In the genomic region with DNA sequence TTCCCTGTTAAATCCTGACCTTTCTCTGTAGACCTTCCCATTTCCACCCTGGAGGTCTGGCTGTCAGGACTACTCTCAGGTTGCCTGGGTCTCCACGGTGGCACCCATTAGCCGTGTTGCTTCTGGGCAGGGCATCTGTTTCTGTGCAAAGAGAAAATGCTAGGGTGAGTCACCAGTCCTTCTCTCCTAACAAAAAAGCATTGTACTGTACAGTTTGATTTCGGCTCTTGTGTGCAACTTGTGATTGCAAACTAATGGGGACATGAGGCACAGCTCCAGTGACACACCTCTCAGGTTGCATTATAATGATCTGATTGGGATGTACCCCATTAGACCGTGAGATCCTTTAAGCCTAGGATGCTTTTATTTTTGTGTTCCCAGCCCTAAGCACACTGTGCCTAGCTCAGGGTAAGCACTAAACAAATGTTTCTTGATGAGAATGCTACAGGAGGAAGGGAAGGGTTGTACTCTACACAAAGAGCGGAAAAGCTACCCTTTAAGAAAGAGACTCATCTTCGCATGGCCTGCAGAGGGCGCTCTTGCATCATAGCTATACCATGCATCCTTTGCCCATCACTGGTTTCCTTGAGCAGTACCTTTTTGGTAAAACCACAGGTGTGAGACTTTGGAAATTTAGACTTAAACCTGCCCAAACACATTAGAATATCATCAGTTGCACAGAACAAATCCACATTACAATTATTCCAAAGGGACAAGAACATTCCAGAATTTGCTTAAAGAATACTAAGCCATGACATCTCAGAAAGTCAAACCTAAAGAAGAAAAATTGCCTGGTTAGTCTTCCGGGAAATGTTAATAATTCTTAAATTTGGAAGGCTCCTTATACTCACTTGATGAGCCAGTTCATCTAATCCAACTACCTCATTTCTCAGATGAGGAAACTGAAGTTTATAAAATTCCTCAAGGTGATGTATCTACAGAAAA, we compare ENCODE assay signal across 8 cellular contexts. TPM values are rescaled to one million over a fixed set of nuclear protein-coding genes. Genes with fewer than 3 reads are reported as not detected.
DNase-seq lines count a peak whose midpoint lies in the region; ATAC-seq and TF ChIP-seq lines count a peak whose summit lies in the region.

No MANE protein-coding gene starts in this region.

- DNase-seq in GM06990 (ENCODE audit: extremely low read depth, insufficient read length) (no peak), NCI-H82 treated with DMSO at 0.1 percent for 48 hours (lab: John Stamatoyannopoulos, UW; ENCODE audit: unreplicated experiment) (peak; percentile 52), mesendoderm (peak; percentile 75)
- DNase-seq in activated CD8-positive, alpha-beta T cell treated with anti-CD3 and anti-CD28 coated beads, Interleukin-2, amount 10 ng/mL, durations not matched to agents 7 days and 5 days, result peak; percentile 81
- peak; percentile 68 to 75 (median 71) for DNase-seq in effector memory CD8-positive, alpha-beta T cell
- peak; percentile 49 to 53 for DNase-seq in stimulated activated CD8-positive, alpha-beta memory T cell treated with anti-CD3 and anti-CD28 coated beads, Interleukin-2, amount 100 ng/mL, for 48 hours (ENCODE audit: low read depth in 2 of 2)

- H2BK120ac ChIP-seq in mesendoderm (ENCODE audit: low read depth, low read length), result no peak overlapping the region

- H3K27me3 Mint-ChIP-seq in activated CD8-positive, alpha-beta T cell treated with anti-CD3 and anti-CD28 coated beads, Interleukin-2, amount 10 ng/mL, durations not matched to agents 7 days and 5 days (ENCODE audit: low read depth), result no peaks in the 10 kb centered on the region
- H3K27me3 Mint-ChIP-seq in effector memory CD8-positive, alpha-beta T cell, result no peaks in the 10 kb centered on the region

- H3K4me1 Mint-ChIP-seq in activated CD8-positive, alpha-beta T cell treated with anti-CD3 and anti-CD28 coated beads, Interleukin-2, amount 10 ng/mL, durations not matched to agents 7 days and 5 days (ENCODE audit: low read depth), result peaks cover 4% of the 10 kb centered on the region
- no peaks in the 10 kb centered on the region for H3K4me1 Mint-ChIP-seq in effector memory CD8-positive, alpha-beta T cell (ENCODE audit: low read depth in 2 of 2)

- H3K23ac ChIP-seq in mesendoderm (ENCODE audit: low read length), result no peak overlapping the region

- H2BK5ac ChIP-seq in mesendoderm (ENCODE audit: low read length), result no peak overlapping the region

- no peaks in the 10 kb centered on the region for H3K4me1 ChIP-seq in mesendoderm (ENCODE audit: control insufficient read depth, low read depth, low read length)

- no peak overlapping the region for H4K5ac ChIP-seq in mesendoderm (ENCODE audit: low read length)

- H3K36me3 Mint-ChIP-seq in activated CD8-positive, alpha-beta T cell treated with anti-CD3 and anti-CD28 coated beads, Interleukin-2, amount 10 ng/mL, durations not matched to agents 7 days and 5 days (ENCODE audit: low read depth), result peaks cover 7% of the 10 kb centered on the region
- no peaks in the 10 kb centered on the region for H3K36me3 Mint-ChIP-seq in effector memory CD8-positive, alpha-beta T cell (ENCODE audit: insufficient read depth)

- no peaks in the 10 kb centered on the region for H3K36me3 ChIP-seq in GM06990 (ENCODE audit: control insufficient read depth, insufficient read depth, low read length)
- H3K36me3 ChIP-seq in mesendoderm (ENCODE audit: control insufficient read depth, insufficient read depth, low read length), result no peaks in the 10 kb centered on the region

- no peaks in the 10 kb centered on the region for H3K79me1 ChIP-seq in mesendoderm (ENCODE audit: low read length)

- H3K9ac ChIP-seq in mesendoderm (ENCODE audit: low read length), result no peak overlapping the region

- peak; percentile 60 for ATAC-seq in HG03103 (IDR thresholded peaks at IDR 0.05; ENCODE audit: low read depth, unreplicated experiment)
- peak; percentile 81 for ATAC-seq in activated CD8-positive, alpha-beta T cell treated with anti-CD3 and anti-CD28 coated beads, Interleukin-2, amount 10 ng/mL, durations not matched to agents 7 days and 5 days
- peak; percentile 85 for ATAC-seq in effector memory CD8-positive, alpha-beta T cell (replicated peaks)
- ATAC-seq in GM21737 (IDR thresholded peaks at IDR 0.05; ENCODE audit: unreplicated experiment), result no peak

- TF ChIP-seq CTCF in GM06990 (IDR thresholded peaks at IDR 0.05; ENCODE audit: insufficient read depth, low read length, poor library complexity, severe bottlenecking), result peak; percentile 81

- H3K27me3 ChIP-seq in GM06990 (replicated peaks; ENCODE audit: control insufficient read depth, insufficient read depth, low read length) (no peaks in the 10 kb centered on the region), mesendoderm (ENCODE audit: insufficient read depth, low read length, poor library complexity) (no peaks in the 10 kb centered on the region)

- CTCF ChIA-PET in activated CD8-positive, alpha-beta T cell treated with anti-CD3 and anti-CD28 coated beads, Interleukin-2, amount 10 ng/mL, durations not matched to agents 7 days and 5 days (lab: Charles Lee), result interaction anchor here (0.6 to 4.5 kb wide), 45 partner anchors 8 to 1147 kb away, joined by 3 to 24 read pairs (median 4); partner anchors contain the start of genes SPRYD7 and TRIM13

- H3K9me3 Mint-ChIP-seq in activated CD8-positive, alpha-beta T cell treated with anti-CD3 and anti-CD28 coated beads, Interleukin-2, amount 10 ng/mL, durations not matched to agents 7 days and 5 days (ENCODE audit: insufficient read depth), result no peaks in the 10 kb centered on the region
- no peaks in the 10 kb centered on the region for H3K9me3 Mint-ChIP-seq in effector memory CD8-positive, alpha-beta T cell

- no peak overlapping the region for H3K4ac ChIP-seq in mesendoderm (ENCODE audit: low read depth, low read length)

- no CpG with 5 or more reads among the region's 8 CpGs for WGBS in mesendoderm (ENCODE audit: extremely low coverage, insufficient coverage, low lambda C conversion rate)

- H3K18ac ChIP-seq in mesendoderm (ENCODE audit: low read length), result no peak overlapping the region

- no peak overlapping the region for H2AK5ac ChIP-seq in mesendoderm (ENCODE audit: low read length)

- H2BK15ac ChIP-seq in mesendoderm (replicated peaks; ENCODE audit: low read depth), result no peak overlapping the region

- no peak overlapping the region for H3K4me3 Mint-ChIP-seq in activated CD8-positive, alpha-beta T cell treated with anti-CD3 and anti-CD28 coated beads, Interleukin-2, amount 10 ng/mL, durations not matched to agents 7 days and 5 days
- H3K4me3 Mint-ChIP-seq in effector memory CD8-positive, alpha-beta T cell, result no peak overlapping the region

- H3K4me2 ChIP-seq in mesendoderm (ENCODE audit: low read length), result no peak overlapping the region

- H3K27ac Mint-ChIP-seq in activated CD8-positive, alpha-beta T cell treated with anti-CD3 and anti-CD28 coated beads, Interleukin-2, amount 10 ng/mL, durations not matched to agents 7 days and 5 days, result no peak overlapping the region
- no peak overlapping the region for H3K27ac Mint-ChIP-seq in effector memory CD8-positive, alpha-beta T cell

- no peak overlapping the region for H3K4me3 ChIP-seq in GM06990 (replicated peaks; ENCODE audit: low read depth, low read length)
- H3K4me3 ChIP-seq in mesendoderm (ENCODE audit: low read length), result no peak overlapping the region

- no peak overlapping the region for H4K8ac ChIP-seq in mesendoderm (ENCODE audit: low read depth, low read length)

- no peak overlapping the region for H3K56ac ChIP-seq in mesendoderm (ENCODE audit: low read length)

- H3K79me2 ChIP-seq in mesendoderm (ENCODE audit: control insufficient read depth, insufficient read depth, low read length), result no peaks in the 10 kb centered on the region

- POLR2A ChIA-PET in activated CD8-positive, alpha-beta T cell treated with anti-CD3 and anti-CD28 coated beads, Interleukin-2, amount 10 ng/mL, durations not matched to agents 7 days and 5 days (lab: Charles Lee), result no interaction called here

- H3K27ac ChIP-seq in mesendoderm (ENCODE audit: low read depth, low read length), result no peak overlapping the region

RNA-seq across cellular contexts. Expression of gene TRIM13, which starts 20.3 kb away (rescaled TPM):
- 10 to 100 TPM; 11.8 to 12.0 TPM for total RNA-seq in activated CD8-positive, alpha-beta T cell treated with anti-CD3 and anti-CD28 coated beads, Interleukin-2, amount 10 ng/mL, durations not matched to agents 7 days and 5 days
- 17.3 TPM for polyA plus RNA-seq in mesendoderm (2013, experiment 1 of 2)
- 17.3 TPM for polyA plus RNA-seq in mesendoderm (2013, experiment 2 of 2)

RNA-seq across cellular contexts. Expression of gene KCNRG, which starts 38.7 kb away (rescaled TPM):
- total RNA-seq in activated CD8-positive, alpha-beta T cell treated with anti-CD3 and anti-CD28 coated beads, Interleukin-2, amount 10 ng/mL, durations not matched to agents 7 days and 5 days, result under 1 TPM; 0.18 to 0.82 TPM
- 1.2 TPM for polyA plus RNA-seq in mesendoderm (2013, experiment 1 of 2)
- polyA plus RNA-seq in mesendoderm (2013, experiment 2 of 2), result 1.0 TPM

RNA-seq across cellular contexts. Expression of gene SPRYD7, which starts 40.4 kb away (rescaled TPM):
- 1 to 10 TPM; 3.4 to 4.1 TPM for total RNA-seq in activated CD8-positive, alpha-beta T cell treated with anti-CD3 and anti-CD28 coated beads, Interleukin-2, amount 10 ng/mL, durations not matched to agents 7 days and 5 days
- 4.9 TPM for polyA plus RNA-seq in mesendoderm (2013, experiment 1 of 2)
- 5.1 TPM for polyA plus RNA-seq in mesendoderm (2013, experiment 2 of 2)
